ENCODE assay signal across 1 cellular context in genomic region chr19:17328517-17329060, GRCh38.
TF ChIP-seq lines count a peak whose summit lies in the region.

No MANE protein-coding gene starts in this region.

TF ChIP-seq in WTC11, 78 proteins besides CTCF, POLR2A, EP300 and RAD21 (continued from another document):
- TF ChIP-seq, protein P1, sequence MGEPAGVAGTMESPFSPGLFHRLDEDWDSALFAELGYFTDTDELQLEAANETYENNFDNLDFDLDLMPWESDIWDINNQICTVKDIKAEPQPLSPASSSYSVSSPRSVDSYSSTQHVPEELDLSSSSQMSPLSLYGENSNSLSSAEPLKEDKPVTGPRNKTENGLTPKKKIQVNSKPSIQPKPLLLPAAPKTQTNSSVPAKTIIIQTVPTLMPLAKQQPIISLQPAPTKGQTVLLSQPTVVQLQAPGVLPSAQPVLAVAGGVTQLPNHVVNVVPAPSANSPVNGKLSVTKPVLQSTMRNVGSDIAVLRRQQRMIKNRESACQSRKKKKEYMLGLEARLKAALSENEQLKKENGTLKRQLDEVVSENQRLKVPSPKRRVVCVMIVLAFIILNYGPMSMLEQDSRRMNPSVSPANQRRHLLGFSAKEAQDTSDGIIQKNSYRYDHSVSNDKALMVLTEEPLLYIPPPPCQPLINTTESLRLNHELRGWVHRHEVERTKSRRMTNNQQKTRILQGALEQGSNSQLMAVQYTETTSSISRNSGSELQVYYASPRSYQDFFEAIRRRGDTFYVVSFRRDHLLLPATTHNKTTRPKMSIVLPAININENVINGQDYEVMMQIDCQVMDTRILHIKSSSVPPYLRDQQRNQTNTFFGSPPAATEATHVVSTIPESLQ (CRISPR knock-in tag; IDR thresholded peaks at IDR 0.05) = no peak
- TF ChIP-seq EMX1 (CRISPR knock-in tag; IDR thresholded peaks at IDR 0.05) = no peak
- TF ChIP-seq ZNF416 (CRISPR knock-in tag; IDR thresholded peaks at IDR 0.05) = no peak
- TF ChIP-seq ATF1 (CRISPR knock-in tag; IDR thresholded peaks at IDR 0.05) = no peak
- TF ChIP-seq ATF3 (CRISPR knock-in tag; conservative IDR thresholded peaks at IDR 0.05) = no peak
- TF ChIP-seq ZNF396 (CRISPR knock-in tag; IDR thresholded peaks at IDR 0.05; ENCODE audit: borderline replicate concordance) = no peak
- TF ChIP-seq CREM (CRISPR knock-in tag; IDR thresholded peaks at IDR 0.05) = 0 out of 2 replicates have a peak, but pooled peaks have one; percentile 32
